18 cellular contexts compared by ENCODE assay signal in the genomic region with DNA sequence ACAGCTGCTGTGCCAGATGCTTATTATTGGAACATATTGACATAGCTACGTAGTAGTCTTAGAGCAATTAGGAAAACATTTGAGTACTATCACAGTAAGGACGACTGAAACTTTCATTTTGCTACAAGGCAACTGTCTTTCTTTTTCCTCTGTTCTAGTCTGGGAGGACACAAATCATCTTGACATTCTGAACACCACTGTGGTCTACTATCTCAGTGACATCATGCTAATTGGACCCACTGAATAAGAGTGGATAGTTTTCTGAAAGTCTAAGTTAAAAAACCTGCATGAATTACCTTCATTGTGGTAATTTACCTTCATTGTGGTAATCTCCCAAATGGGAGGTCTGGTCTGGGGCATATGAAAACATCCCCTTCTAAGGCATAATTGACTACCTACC.
DNase-seq lines count a peak whose midpoint lies in the region; ATAC-seq, FAIRE-seq and TF ChIP-seq lines count a peak whose summit lies in the region.
"Had no signal": no experiment of that assay in that cellular context is flagged by ENCODE, and none has a peak within 500 bp of the region (broad histone marks: within the 10 kb centered on the region; RNA-seq: fewer than 3 reads in every experiment).

No MANE protein-coding gene starts in this region.

- RAD21 ChIA-PET in GM12878 (lab: Charles Lee; ENCODE audit: unreplicated experiment) = no interaction called here

- no peak for TF ChIP-seq POLR2A in GM12878 (IDR thresholded peaks at IDR 0.05; ENCODE audit: low read depth, low read length)

- H3K4me2 ChIP-seq in GM12878 (ENCODE audit: control insufficient read depth, insufficient read depth) = no peak overlapping the region

- POLR2A ChIA-PET in GM12878 (lab: Charles Lee) = no interaction called here

- FAIRE-seq in GM12878 (lab: Jason Lieb, UNC) = no peak
- FAIRE-seq: GM12892, GM19239, H1 had no signal

- peak; percentile 19 for DNase-seq in NCI-H2171 treated with DMSO at 0.1 percent for 48 hours (lab: John Stamatoyannopoulos, UW)
- DNase-seq in NCI-H2171 (lab: John Stamatoyannopoulos, UW) = no peak
- peak; percentile 24 for DNase-seq in NCI-H69 (lab: John Stamatoyannopoulos, UW)
- DNase-seq in GM12878 (ENCODE audit: low read depth, low spot score) = no peak
- DNase-seq in NAMALWA (ENCODE audit: low spot score) = no peak
- DNase-seq: C1 segment of cervical spinal cord; Caco-2; CD8-positive, alpha-beta T cell; DMS53; DMS79 treated with DMSO at 0.1 percent for 48 hours; GF-D8; GM23248; H7; HCEC 1CT had no signal

- BruUV-seq in GM12878 (replicated peaks; lab: Mats Ljungman, UMichigan) = no TSS peak

- no peak overlapping the region for H3K9ac ChIP-seq in GM12878 (ENCODE audit: control insufficient read depth, insufficient read depth, low read length)
- H3K9ac ChIP-seq: GM23248 had no signal

- no peak overlapping the region for H2AFZ ChIP-seq in GM12878 (ENCODE audit: control insufficient read depth, low read depth, low read length)
- H2AFZ ChIP-seq: GM23248 had no signal

- no peak for TF ChIP-seq CTCF in GM12878 (IDR thresholded peaks at IDR 0.05 in 2 of 3, conservative IDR thresholded peaks at IDR 0.05 in 1 of 3; ENCODE audit: control insufficient read depth in 2 of 3, extremely low read depth in 1 of 3, insufficient read depth in 1 of 3, low read depth in 3 of 3, low read length in 3 of 3)

- H3K27ac ChIP-seq in GM12878 (ENCODE audit: control insufficient read depth, insufficient read depth) = no peak overlapping the region
- H3K27ac ChIP-seq: GM23248 had no signal

- H3K36me3 ChIP-seq in GM12878 (ENCODE audit: control insufficient read depth in 2 of 2, insufficient read depth in 2 of 2, low read length in 1 of 2) = no peaks in the 10 kb centered on the region

- no peak overlapping the region for H3K4me3 ChIP-seq in GM12878
- H3K4me3 ChIP-seq: GM23248 had no signal

- no peaks in the 10 kb centered on the region for H3K27me3 ChIP-seq in GM12878 (replicated peaks in 1 of 2; ENCODE audit: control insufficient read depth in 2 of 2, insufficient read depth in 2 of 2, low read length in 1 of 2)

- CTCF ChIA-PET in GM12878 (lab: Yijun Ruan, JAX) = interaction anchor here (1.5 kb wide), 1 partner anchor 11 kb away, joined by 3 read pairs; no protein-coding TSS in a partner anchor

- intact Hi-C loops in GM12878 (cut with micrococcal nuclease; ENCODE audit: unreplicated experiment) = no loop called here

- SMC1A ChIA-PET in GM12878 (lab: Charles Lee; ENCODE audit: uncharacterized antibody, unreplicated experiment) = interaction anchor here (0.6 to 2.2 kb wide), 6 partner anchors 10 to 90 kb away, joined by 3 to 8 read pairs (median 4); no protein-coding TSS in a partner anchor

- no peak for TF ChIP-seq RAD21 in GM12878 (IDR thresholded peaks at IDR 0.05; ENCODE audit: insufficient read depth, low read depth, low read length)

- ATAC-seq in GM12878 (no peak; the same call in 2 of the 3 replicates), HG03521 (IDR thresholded peaks at IDR 0.05; ENCODE audit: unreplicated experiment) (no peak)
- ATAC-seq: CD8-positive, alpha-beta T cell had no signal

- TF ChIP-seq EP300 in GM12878 (IDR thresholded peaks at IDR 0.05; ENCODE audit: borderline replicate concordance in 1 of 2, control insufficient read depth in 1 of 2, low read depth in 2 of 2, low read length in 2 of 2) = no peak

- WGBS in GM12878 (ENCODE audit: insufficient coverage, insufficient replicate concordance, low lambda C conversion rate, missing lambda C conversion rate) = 2% methylated on average over 2 of the region's 2 CpGs

- no peaks in the 10 kb centered on the region for H3K79me2 ChIP-seq in GM12878 (ENCODE audit: control insufficient read depth, insufficient read depth, low read length)

- no peaks in the 10 kb centered on the region; the same call in 2 of the 3 replicates for H3K9me3 ChIP-seq in GM12878 (replicated peaks; ENCODE audit: control insufficient read depth, insufficient read depth, low read length)
- H3K9me3 ChIP-seq: Caco-2 had no signal

- H4K20me1 ChIP-seq in GM12878 (ENCODE audit: control insufficient read depth, insufficient read depth) = no peaks in the 10 kb centered on the region

- no peaks in the 10 kb centered on the region for H3K4me1 ChIP-seq in GM12878 (ENCODE audit: control insufficient read depth, insufficient read depth, low read length)
- H3K4me1 ChIP-seq: Caco-2 had no signal

- in situ Hi-C loops in GM12878 (cut with MboI) = no loop called here

TF ChIP-seq in GM12878, 131 proteins besides CTCF, POLR2A, EP300 and RAD21:
- TF ChIP-seq ATF7 (IDR thresholded peaks at IDR 0.05; ENCODE audit: low read depth) = peak; percentile 87
- peak; percentile 82 for TF ChIP-seq MTA2 (IDR thresholded peaks at IDR 0.05; ENCODE audit: low read depth)
- TF ChIP-seq, protein P1, sequence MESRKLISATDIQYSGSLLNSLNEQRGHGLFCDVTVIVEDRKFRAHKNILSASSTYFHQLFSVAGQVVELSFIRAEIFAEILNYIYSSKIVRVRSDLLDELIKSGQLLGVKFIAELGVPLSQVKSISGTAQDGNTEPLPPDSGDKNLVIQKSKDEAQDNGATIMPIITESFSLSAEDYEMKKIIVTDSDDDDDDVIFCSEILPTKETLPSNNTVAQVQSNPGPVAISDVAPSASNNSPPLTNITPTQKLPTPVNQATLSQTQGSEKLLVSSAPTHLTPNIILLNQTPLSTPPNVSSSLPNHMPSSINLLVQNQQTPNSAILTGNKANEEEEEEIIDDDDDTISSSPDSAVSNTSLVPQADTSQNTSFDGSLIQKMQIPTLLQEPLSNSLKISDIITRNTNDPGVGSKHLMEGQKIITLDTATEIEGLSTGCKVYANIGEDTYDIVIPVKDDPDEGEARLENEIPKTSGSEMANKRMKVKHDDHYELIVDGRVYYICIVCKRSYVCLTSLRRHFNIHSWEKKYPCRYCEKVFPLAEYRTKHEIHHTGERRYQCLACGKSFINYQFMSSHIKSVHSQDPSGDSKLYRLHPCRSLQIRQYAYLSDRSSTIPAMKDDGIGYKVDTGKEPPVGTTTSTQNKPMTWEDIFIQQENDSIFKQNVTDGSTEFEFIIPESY (IDR thresholded peaks at IDR 0.05) = no peak
- TF ChIP-seq, protein P2, sequence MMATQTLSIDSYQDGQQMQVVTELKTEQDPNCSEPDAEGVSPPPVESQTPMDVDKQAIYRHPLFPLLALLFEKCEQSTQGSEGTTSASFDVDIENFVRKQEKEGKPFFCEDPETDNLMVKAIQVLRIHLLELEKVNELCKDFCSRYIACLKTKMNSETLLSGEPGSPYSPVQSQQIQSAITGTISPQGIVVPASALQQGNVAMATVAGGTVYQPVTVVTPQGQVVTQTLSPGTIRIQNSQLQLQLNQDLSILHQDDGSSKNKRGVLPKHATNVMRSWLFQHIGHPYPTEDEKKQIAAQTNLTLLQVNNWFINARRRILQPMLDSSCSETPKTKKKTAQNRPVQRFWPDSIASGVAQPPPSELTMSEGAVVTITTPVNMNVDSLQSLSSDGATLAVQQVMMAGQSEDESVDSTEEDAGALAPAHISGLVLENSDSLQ (IDR thresholded peaks at IDR 0.05) = peak; percentile 34; the same call in 1 of the 2 replicates
- TF ChIP-seq, protein P3, sequence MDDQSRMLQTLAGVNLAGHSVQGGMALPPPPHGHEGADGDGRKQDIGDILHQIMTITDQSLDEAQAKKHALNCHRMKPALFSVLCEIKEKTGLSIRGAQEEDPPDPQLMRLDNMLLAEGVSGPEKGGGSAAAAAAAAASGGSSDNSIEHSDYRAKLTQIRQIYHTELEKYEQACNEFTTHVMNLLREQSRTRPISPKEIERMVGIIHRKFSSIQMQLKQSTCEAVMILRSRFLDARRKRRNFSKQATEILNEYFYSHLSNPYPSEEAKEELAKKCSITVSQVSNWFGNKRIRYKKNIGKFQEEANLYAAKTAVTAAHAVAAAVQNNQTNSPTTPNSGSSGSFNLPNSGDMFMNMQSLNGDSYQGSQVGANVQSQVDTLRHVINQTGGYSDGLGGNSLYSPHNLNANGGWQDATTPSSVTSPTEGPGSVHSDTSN (IDR thresholded peaks at IDR 0.05; ENCODE audit: insufficient replicate concordance, low read depth, low read length) = peak; percentile 57

Comparison
In these comparisons a context has a peak if more than half of its experiments do, and no peak if none do; other contexts are left out.
1. DNase-seq: peak in NCI-H2171 treated with DMSO at 0.1 percent for 48 hours (single experiment) and NCI-H69 (single experiment); none in NCI-H2171 (single experiment), GM12878 (single experiment) and NAMALWA (single experiment).